Comparison of ENCODE assay signal across 16 cellular contexts in the genomic region with DNA sequence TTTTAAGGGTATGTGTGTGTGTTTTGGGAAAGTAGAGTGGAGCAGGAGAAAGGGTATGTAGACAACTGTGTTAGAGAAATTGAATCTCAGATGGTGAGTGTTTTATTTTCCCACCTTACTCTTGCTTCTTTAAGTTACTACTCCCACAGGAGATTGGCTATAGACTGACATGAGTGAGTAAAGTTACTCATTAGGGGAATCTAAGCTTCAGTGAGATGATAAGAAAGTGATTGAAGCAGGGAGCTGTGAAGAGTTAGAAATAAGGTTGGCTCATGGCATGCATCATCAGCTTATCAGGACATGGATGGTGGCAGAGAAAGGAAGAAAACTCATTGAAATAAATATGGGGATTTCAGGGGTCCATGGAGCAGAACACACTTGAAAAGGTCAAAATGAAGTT.
DNase-seq lines count a peak whose midpoint lies in the region; ATAC-seq, FAIRE-seq and TF ChIP-seq lines count a peak whose summit lies in the region.
"Had no signal": no experiment of that assay in that cellular context is flagged by ENCODE, and none has a peak within 500 bp of the region (broad histone marks: within the 10 kb centered on the region; RNA-seq: fewer than 3 reads in every experiment).

No MANE protein-coding gene starts in this region.

- peaks cover 7% of the 10 kb centered on the region for H3K79me1 ChIP-seq in mesenchymal stem cell (replicated peaks; ENCODE audit: low read length, poor library complexity, severe bottlenecking)

- H2AK5ac ChIP-seq in mesenchymal stem cell (ENCODE audit: low read length, severe bottlenecking): peak overlapping the region; percentile 38

- H3K36me3 Mint-ChIP-seq in activated naive CD4-positive, alpha-beta T cell treated with anti-CD3 and anti-CD28 coated beads, Interleukin-2, amount 50 U/mL, for 24 hours: peaks cover 37% of the 10 kb centered on the region
- H3K36me3 Mint-ChIP-seq in activated CD8-positive, alpha-beta T cell treated with anti-CD3 and anti-CD28 coated beads, Interleukin-2, amount 10 ng/mL, durations not matched to agents 7 days and 5 days (ENCODE audit: low read depth): peaks cover 64% of the 10 kb centered on the region

- H3K27ac Mint-ChIP-seq in activated naive CD4-positive, alpha-beta T cell treated with anti-CD3 and anti-CD28 coated beads, Interleukin-2, amount 50 U/mL, for 24 hours: peak overlapping the region; percentile 93
- peak overlapping the region; percentile 23 for H3K27ac Mint-ChIP-seq in activated CD8-positive, alpha-beta T cell treated with anti-CD3 and anti-CD28 coated beads, Interleukin-2, amount 10 ng/mL, durations not matched to agents 7 days and 5 days

- no peak for TF ChIP-seq CTCF in pancreas (IDR thresholded peaks at IDR 0.05)

- no peak overlapping the region for H2BK12ac ChIP-seq in mesenchymal stem cell (ENCODE audit: low read length in 2 of 2)

- H3K9me3 ChIP-seq in mesenchymal stem cell (ENCODE audit: control insufficient read depth, low read length) (no peaks in the 10 kb centered on the region), pancreas (no peaks in the 10 kb centered on the region)

- POLR2A ChIA-PET in activated CD8-positive, alpha-beta T cell treated with anti-CD3 and anti-CD28 coated beads, Interleukin-2, amount 10 ng/mL, durations not matched to agents 7 days and 5 days (lab: Charles Lee): no interaction called here

- CTCF ChIA-PET in activated CD8-positive, alpha-beta T cell treated with anti-CD3 and anti-CD28 coated beads, Interleukin-2, amount 10 ng/mL, durations not matched to agents 7 days and 5 days (lab: Charles Lee): interaction anchor here (1.0 kb wide), 1 partner anchor 38 kb away, joined by 4 read pairs; no protein-coding TSS in a partner anchor

- H3K27me3 Mint-ChIP-seq in activated naive CD4-positive, alpha-beta T cell treated with anti-CD3 and anti-CD28 coated beads, Interleukin-2, amount 50 U/mL, for 24 hours: no peaks in the 10 kb centered on the region
- no peaks in the 10 kb centered on the region for H3K27me3 Mint-ChIP-seq in activated CD8-positive, alpha-beta T cell treated with anti-CD3 and anti-CD28 coated beads, Interleukin-2, amount 10 ng/mL, durations not matched to agents 7 days and 5 days (ENCODE audit: low read depth)

- FAIRE-seq in pancreas (lab: Jason Lieb, UNC): no peak

- no peak overlapping the region for H2AFZ ChIP-seq in mesenchymal stem cell (ENCODE audit: low read depth, low read length)

- no peak for ATAC-seq in activated CD8-positive, alpha-beta T cell treated with anti-CD3 and anti-CD28 coated beads, Interleukin-2, amount 10 ng/mL, durations not matched to agents 7 days and 5 days
- no peak for ATAC-seq in pancreas
- no peak for ATAC-seq in GM21529 (IDR thresholded peaks at IDR 0.05; ENCODE audit: unreplicated experiment)

- H2BK120ac ChIP-seq in mesenchymal stem cell (ENCODE audit: low read depth, low read length): no peak overlapping the region

- H3K23ac ChIP-seq in mesenchymal stem cell (ENCODE audit: low read length in 2 of 2): no peak overlapping the region

- no peak overlapping the region for H3K4me2 ChIP-seq in mesenchymal stem cell (ENCODE audit: low read length, poor library complexity, severe bottlenecking)

- H3K27me3 ChIP-seq in mesenchymal stem cell (ENCODE audit: control insufficient read depth in 1 of 2, insufficient read depth in 1 of 2, low read length in 2 of 2): no peaks in the 10 kb centered on the region
- no peaks in the 10 kb centered on the region for H3K27me3 ChIP-seq in pancreas
- H3K27me3 ChIP-seq: dorsolateral prefrontal cortex had no signal

- no peak overlapping the region for H3K18ac ChIP-seq in mesenchymal stem cell (ENCODE audit: low read depth in 1 of 2, low read length in 2 of 2)

- H3K4me1 Mint-ChIP-seq in activated naive CD4-positive, alpha-beta T cell treated with anti-CD3 and anti-CD28 coated beads, Interleukin-2, amount 50 U/mL, for 24 hours: peaks cover 91% of the 10 kb centered on the region
- H3K4me1 Mint-ChIP-seq in activated CD8-positive, alpha-beta T cell treated with anti-CD3 and anti-CD28 coated beads, Interleukin-2, amount 10 ng/mL, durations not matched to agents 7 days and 5 days (ENCODE audit: low read depth): peaks cover 49% of the 10 kb centered on the region

- H3K36me3 ChIP-seq in mesenchymal stem cell (ENCODE audit: control insufficient read depth in 1 of 2, insufficient read depth in 2 of 2, low read depth in 1 of 2, low read length in 2 of 2) (peaks cover 0 to 4% of the 10 kb centered on the region in 2 experiments), pancreas (no peaks in the 10 kb centered on the region)

- no peaks in the 10 kb centered on the region for H3K9me3 Mint-ChIP-seq in activated naive CD4-positive, alpha-beta T cell treated with anti-CD3 and anti-CD28 coated beads, Interleukin-2, amount 50 U/mL, for 24 hours
- H3K9me3 Mint-ChIP-seq in activated CD8-positive, alpha-beta T cell treated with anti-CD3 and anti-CD28 coated beads, Interleukin-2, amount 10 ng/mL, durations not matched to agents 7 days and 5 days (ENCODE audit: insufficient read depth): no peaks in the 10 kb centered on the region

- no peak overlapping the region for H3K4me3 ChIP-seq in mesenchymal stem cell (ENCODE audit: insufficient read depth in 1 of 2, low read depth in 1 of 2, low read length in 2 of 2)
- no peak overlapping the region for H3K4me3 ChIP-seq in pancreas
- H3K4me3 ChIP-seq: dorsolateral prefrontal cortex had no signal

- peak overlapping the region; percentile 56 for H3K4me3 Mint-ChIP-seq in activated naive CD4-positive, alpha-beta T cell treated with anti-CD3 and anti-CD28 coated beads, Interleukin-2, amount 50 U/mL, for 24 hours
- no peak overlapping the region for H3K4me3 Mint-ChIP-seq in activated CD8-positive, alpha-beta T cell treated with anti-CD3 and anti-CD28 coated beads, Interleukin-2, amount 10 ng/mL, durations not matched to agents 7 days and 5 days

- H3K4me1 ChIP-seq in mesenchymal stem cell (ENCODE audit: control insufficient read depth, insufficient read depth, low read depth, low read length) (peaks cover 4% of the 10 kb centered on the region), pancreas (peaks cover 0 to 15% (median 5%) of the 10 kb centered on the region in 3 donors)

- H2BK15ac ChIP-seq in mesenchymal stem cell (ENCODE audit: low read depth, poor library complexity, severe bottlenecking): no peak overlapping the region

- H3K9ac ChIP-seq in mesenchymal stem cell (ENCODE audit: low read length): no peak overlapping the region

- no peak overlapping the region for H3K4ac ChIP-seq in mesenchymal stem cell (ENCODE audit: low read depth in 1 of 2, low read length in 2 of 2)

- DNase-seq in activated naive CD4-positive, alpha-beta T cell treated with Interleukin-2 at 50 U/mL for 16 hours: no peak
- DNase-seq in activated CD8-positive, alpha-beta T cell treated with anti-CD3 and anti-CD28 coated beads, Interleukin-2, amount 10 ng/mL, durations not matched to agents 7 days and 5 days: no peak
- DNase-seq in mesenchymal stem cell: no peak
- DNase-seq in kidney tubule cell (ENCODE audit: low spot score): no peak
- DNase-seq in pancreas: no peak
- DNase-seq in NCI-H69 (lab: John Stamatoyannopoulos, UW): no peak
- DNase-seq: dorsolateral prefrontal cortex, H7, Karpas-422, NCI-H1694, NCI-H526, T1000, trophoblast cell had no signal

- no peak overlapping the region for H3K27ac ChIP-seq in mesenchymal stem cell (ENCODE audit: low read length, poor library complexity, severe bottlenecking)
- no peak overlapping the region for H3K27ac ChIP-seq in pancreas
- H3K27ac ChIP-seq: RWPE1 had no signal

- no peak overlapping the region for H3K14ac ChIP-seq in mesenchymal stem cell (ENCODE audit: low read length in 2 of 2)

- intact Hi-C loops in pancreas (cut with DNase I): no loop called here

- H2BK5ac ChIP-seq in mesenchymal stem cell (ENCODE audit: low read depth, low read length, poor library complexity, severe bottlenecking): no peak overlapping the region

- H4K91ac ChIP-seq in mesenchymal stem cell (ENCODE audit: low read length): no peak overlapping the region

- no peak overlapping the region for H4K8ac ChIP-seq in mesenchymal stem cell (ENCODE audit: low read length)
